ENCODE assay signal across 19 cellular contexts in genomic region chr7:67021260-67021659, GRCh38. TPM values are rescaled to one million over a fixed set of nuclear protein-coding genes. Genes with fewer than 3 reads are reported as not detected.
DNase-seq lines count a peak whose midpoint lies in the region; ATAC-seq and TF ChIP-seq lines count a peak whose summit lies in the region.
"Had no signal": no experiment of that assay in that cellular context is flagged by ENCODE, and none has a peak within 500 bp of the region (broad histone marks: within the 10 kb centered on the region; RNA-seq: fewer than 3 reads in every experiment).

No MANE protein-coding gene starts in this region.

- no peak overlapping the region for H4K5ac ChIP-seq in H9 (ENCODE audit: insufficient read length, low read depth, low read length)

- no peak for TF ChIP-seq CTCF in H9 (conservative IDR thresholded peaks at IDR 0.05)
- TF ChIP-seq CTCF in progenitor cell of endocrine pancreas (IDR thresholded peaks at IDR 0.05; ENCODE audit: unreplicated experiment) = no peak

- H2AFZ ChIP-seq in H9 (ENCODE audit: low read length) = no peak overlapping the region

- WGBS in H9 (ENCODE audit: extremely low coverage, insufficient read length, low lambda C conversion rate) = no CpG with 5 or more reads among the region's 7 CpGs

- H4K91ac ChIP-seq in H9 (ENCODE audit: insufficient read length, low read depth, low read length) = no peak overlapping the region

- H3K4me3 Mint-ChIP-seq in H9 (no peak overlapping the region), progenitor cell of endocrine pancreas (ENCODE audit: low read depth) (no peak overlapping the region)
- H3K4me3 Mint-ChIP-seq in activated CD4-positive, alpha-beta memory T cell treated with anti-CD3 and anti-CD28 coated beads for 36 hours = no peak overlapping the region

- peak; percentile 54 for DNase-seq in activated effector memory CD4-positive, alpha-beta T cell treated with anti-CD3 and anti-CD28 coated beads, Interleukin-2, amount 50 U/mL, for 16 hours
- no peak for DNase-seq in activated effector memory CD4-positive, alpha-beta T cell treated with Interleukin-2 at 50 U/mL for 16 hours
- DNase-seq in H9 (no peak), left ventricle myocardium superior (no peak), progenitor cell of endocrine pancreas (ENCODE audit: low spot score, unreplicated experiment) (no peak), T-helper 9 cell (no peak), activated T-cell treated with anti-CD3 and anti-CD28 coated beads for 4 hours (no peak)
- no peak for DNase-seq in activated CD4-positive, alpha-beta memory T cell treated with anti-CD3 and anti-CD28 coated beads for 36 hours
- DNase-seq: C1 segment of cervical spinal cord; DMS153; GF-D8; H7; KG1; NCI-H1105 treated with DMSO at 0.1 percent for 48 hours; NCI-H187 treated with DMSO at 0.1 percent for 48 hours; NCI-H526 treated with DMSO at 0.1 percent for 48 hours; NK-92 treated with Interleukin-12 subunit alpha and Interleukin-12 subunit beta, amount 100 ng/mL, for 24 hours; Peyer's patch had no signal

- H3K27ac Mint-ChIP-seq in H9 (peak overlapping the region in 2 of 3 experiments; percentile 0 to 1; a peak in 2 of 7 replicates), progenitor cell of endocrine pancreas (peak overlapping the region; percentile 0)
- no peak overlapping the region for H3K27ac Mint-ChIP-seq in activated CD4-positive, alpha-beta memory T cell treated with anti-CD3 and anti-CD28 coated beads for 36 hours

- CTCF ChIA-PET in activated CD4-positive, alpha-beta memory T cell treated with anti-CD3 and anti-CD28 coated beads for 36 hours (lab: Charles Lee) = no interaction called here

- H3K9me3 ChIP-seq in H9 (ENCODE audit: control insufficient read depth, low read depth, low read length) = no peaks in the 10 kb centered on the region
- H3K9me3 ChIP-seq: Peyer's patch had no signal

- POLR2A ChIA-PET in activated CD4-positive, alpha-beta memory T cell treated with anti-CD3 and anti-CD28 coated beads for 36 hours (lab: Charles Lee) = no interaction called here

- H3K4ac ChIP-seq in H9 (ENCODE audit: low read depth, low read length) = no peak overlapping the region

- H3K14ac ChIP-seq in H9 (ENCODE audit: insufficient read depth, low read length) = no peak overlapping the region

- ATAC-seq in left ventricle myocardium superior = peak; percentile 56

- no peak overlapping the region for H3T11ph ChIP-seq in H9 (ENCODE audit: low read length)

- H3K9ac ChIP-seq in H9 (ENCODE audit: extremely low read depth, insufficient read length, low read length) = no peak overlapping the region

- H2BK20ac ChIP-seq in H9 (ENCODE audit: low read depth, low read length, poor library complexity, severe bottlenecking) = no peak overlapping the region

- no peak overlapping the region for H3K4me2 ChIP-seq in H9 (ENCODE audit: insufficient read depth, insufficient read length, low read length)

- H3K79me1 ChIP-seq in H9 (ENCODE audit: insufficient read depth, low read depth, low read length, poor library complexity, severe bottlenecking) = no peaks in the 10 kb centered on the region

- no peak overlapping the region for H2BK120ac ChIP-seq in H9 (ENCODE audit: low read depth, low read length, poor library complexity, severe bottlenecking)

- no peak overlapping the region for H2AK5ac ChIP-seq in H9 (ENCODE audit: insufficient read length, low read length)

- H3K23ac ChIP-seq in H9 (ENCODE audit: insufficient read length, low read depth, low read length) = no peak overlapping the region

- H4K8ac ChIP-seq in H9 (replicated peaks; ENCODE audit: insufficient read length, low read depth, low read length) = no peak overlapping the region

- no peaks in the 10 kb centered on the region for H3K27me3 ChIP-seq in H9 (ENCODE audit: insufficient read depth, low read length)
- H3K27me3 ChIP-seq: Peyer's patch had no signal

- H3K27me3 Mint-ChIP-seq in H9 (ENCODE audit: low read depth) (no peaks in the 10 kb centered on the region), progenitor cell of endocrine pancreas (no peaks in the 10 kb centered on the region)
- H3K27me3 Mint-ChIP-seq in activated CD4-positive, alpha-beta memory T cell treated with anti-CD3 and anti-CD28 coated beads for 36 hours = no peaks in the 10 kb centered on the region

- H2BK12ac ChIP-seq in H9 (ENCODE audit: insufficient read length, low read depth, low read length) = no peak overlapping the region

- no peak overlapping the region for H3K56ac ChIP-seq in H9 (ENCODE audit: insufficient read length, low read depth, low read length)

- H3K9me3 Mint-ChIP-seq in H9 (no peaks in the 10 kb centered on the region), progenitor cell of endocrine pancreas (ENCODE audit: low read depth) (no peaks in the 10 kb centered on the region)
- H3K9me3 Mint-ChIP-seq in activated CD4-positive, alpha-beta memory T cell treated with anti-CD3 and anti-CD28 coated beads for 36 hours = no peaks in the 10 kb centered on the region

- H3K36me3 Mint-ChIP-seq in H9 (ENCODE audit: insufficient read depth in 1 of 3, low read depth in 3 of 3) = peaks cover 14 to 64% (median 52%) of the 10 kb centered on the region in 3 experiments; a peak in 6 of 7 replicates
- H3K36me3 Mint-ChIP-seq in progenitor cell of endocrine pancreas (ENCODE audit: insufficient read depth) = peaks cover 33% of the 10 kb centered on the region
- peaks cover 50% of the 10 kb centered on the region for H3K36me3 Mint-ChIP-seq in activated CD4-positive, alpha-beta memory T cell treated with anti-CD3 and anti-CD28 coated beads for 36 hours

- no peaks in the 10 kb centered on the region for H4K20me1 ChIP-seq in H9 (ENCODE audit: control insufficient read depth, insufficient read depth, insufficient read length)

- no peak overlapping the region for H3K27ac ChIP-seq in H9 (ENCODE audit: insufficient read length, low read depth, low read length)
- H3K27ac ChIP-seq: SK-N-MC had no signal

- H2BK15ac ChIP-seq in H9 (ENCODE audit: low read depth, low read length) = no peak overlapping the region

- H2BK5ac ChIP-seq in H9 (ENCODE audit: insufficient read length, low read length) = no peak overlapping the region

- H3K4me1 ChIP-seq in H9 (ENCODE audit: insufficient read depth, low read length) = no peaks in the 10 kb centered on the region
- H3K4me1 ChIP-seq: Peyer's patch had no signal

- no peak overlapping the region for H3K18ac ChIP-seq in H9 (ENCODE audit: insufficient read length, low read depth, low read length)

- no peaks in the 10 kb centered on the region for H3K4me1 Mint-ChIP-seq in H9
- peaks cover 3% of the 10 kb centered on the region for H3K4me1 Mint-ChIP-seq in progenitor cell of endocrine pancreas (ENCODE audit: low read depth)
- peaks cover 9% of the 10 kb centered on the region for H3K4me1 Mint-ChIP-seq in activated CD4-positive, alpha-beta memory T cell treated with anti-CD3 and anti-CD28 coated beads for 36 hours (ENCODE audit: low read depth)

- no peaks in the 10 kb centered on the region for H3K23me2 ChIP-seq in H9 (ENCODE audit: insufficient read length, low read depth, low read length, poor library complexity, severe bottlenecking)

- no peaks in the 10 kb centered on the region for H3K79me2 ChIP-seq in H9 (ENCODE audit: insufficient read depth, low read length)

- intact Hi-C loops in left ventricle myocardium superior (cut with micrococcal nuclease) = no loop called here
- intact Hi-C loops in activated CD4-positive, alpha-beta memory T cell treated with anti-CD3 and anti-CD28 coated beads for 36 hours (cut with micrococcal nuclease) = no loop called here

RNA-seq across cellular contexts. Expression of gene TYW1, which starts 24.6 kb away (rescaled TPM):
- total RNA-seq in H9 (2021) (21.9 and 22.3 TPM in 2 replicates), left ventricle myocardium superior (12.8 TPM), progenitor cell of endocrine pancreas (19.6 and 24.9 TPM in 2 replicates)
- total RNA-seq in activated CD4-positive, alpha-beta memory T cell treated with anti-CD3 and anti-CD28 coated beads for 36 hours = 10 to 100 TPM; 15.0 to 16.4 TPM

RNA-seq across cellular contexts. Expression of gene SBDS, which starts 25.9 kb away (rescaled TPM):
- total RNA-seq in H9 (2021) = 37.8 and 38.5 TPM in 2 replicates
- total RNA-seq in left ventricle myocardium superior = 208 TPM
- 31.8 and 32.0 TPM in 2 replicates for total RNA-seq in progenitor cell of endocrine pancreas
- 10 to 100 TPM; 55.7 to 58.3 TPM for total RNA-seq in activated CD4-positive, alpha-beta memory T cell treated with anti-CD3 and anti-CD28 coated beads for 36 hours
